Comparison of ENCODE assay signal across 1 cellular context in the genomic region with DNA sequence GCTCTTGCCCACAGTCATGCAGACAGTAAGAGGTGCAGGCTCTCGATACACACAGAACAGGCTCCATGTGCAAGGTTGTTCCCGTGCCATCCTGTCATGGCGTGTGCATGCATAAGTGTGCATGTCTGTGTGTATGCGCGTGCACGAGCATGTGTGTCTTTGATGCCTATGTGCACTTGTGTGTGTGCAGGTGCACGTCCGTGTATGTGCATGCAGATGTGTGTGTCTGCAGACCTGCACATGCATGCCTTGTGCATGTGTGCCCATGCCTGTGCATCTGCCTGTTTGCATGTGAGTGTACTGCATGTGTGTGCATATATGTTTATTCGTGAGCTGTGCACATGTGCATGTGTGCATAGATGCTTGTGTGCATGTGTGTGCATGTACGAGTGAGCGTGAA.
TF ChIP-seq lines count a peak whose summit lies in the region.

No MANE protein-coding gene starts in this region.

TF ChIP-seq in IMR-90, 13 proteins besides CTCF, POLR2A, EP300 and RAD21 (continued from another document):
- TF ChIP-seq MAFK (IDR thresholded peaks at IDR 0.05; ENCODE audit: low read depth, low read length) (no peak), MAZ (IDR thresholded peaks at IDR 0.05; ENCODE audit: borderline replicate concordance, low read depth, low read length) (no peak), CEBPB (IDR thresholded peaks at IDR 0.05; ENCODE audit: low read depth, low read length) (no peak), NFE2L2 (IDR thresholded peaks at IDR 0.05; ENCODE audit: low read depth, low read length) (no peak), SMC3 (IDR thresholded peaks at IDR 0.05; ENCODE audit: low read depth, low read length) (no peak), MXI1 (IDR thresholded peaks at IDR 0.05; ENCODE audit: borderline replicate concordance, low read depth, low read length) (no peak), FOS (IDR thresholded peaks at IDR 0.05; ENCODE audit: low read depth, low read length) (no peak), RCOR1 (IDR thresholded peaks at IDR 0.05; ENCODE audit: insufficient replicate concordance, low read length) (no peak), CHD1 (IDR thresholded peaks at IDR 0.05; ENCODE audit: low read depth, low read length) (no peak)
- TF ChIP-seq, protein P1, sequence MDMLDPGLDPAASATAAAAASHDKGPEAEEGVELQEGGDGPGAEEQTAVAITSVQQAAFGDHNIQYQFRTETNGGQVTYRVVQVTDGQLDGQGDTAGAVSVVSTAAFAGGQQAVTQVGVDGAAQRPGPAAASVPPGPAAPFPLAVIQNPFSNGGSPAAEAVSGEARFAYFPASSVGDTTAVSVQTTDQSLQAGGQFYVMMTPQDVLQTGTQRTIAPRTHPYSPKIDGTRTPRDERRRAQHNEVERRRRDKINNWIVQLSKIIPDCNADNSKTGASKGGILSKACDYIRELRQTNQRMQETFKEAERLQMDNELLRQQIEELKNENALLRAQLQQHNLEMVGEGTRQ (IDR thresholded peaks at IDR 0.05; ENCODE audit: low read depth, low read length): no peak
- TF ChIP-seq, protein P2, sequence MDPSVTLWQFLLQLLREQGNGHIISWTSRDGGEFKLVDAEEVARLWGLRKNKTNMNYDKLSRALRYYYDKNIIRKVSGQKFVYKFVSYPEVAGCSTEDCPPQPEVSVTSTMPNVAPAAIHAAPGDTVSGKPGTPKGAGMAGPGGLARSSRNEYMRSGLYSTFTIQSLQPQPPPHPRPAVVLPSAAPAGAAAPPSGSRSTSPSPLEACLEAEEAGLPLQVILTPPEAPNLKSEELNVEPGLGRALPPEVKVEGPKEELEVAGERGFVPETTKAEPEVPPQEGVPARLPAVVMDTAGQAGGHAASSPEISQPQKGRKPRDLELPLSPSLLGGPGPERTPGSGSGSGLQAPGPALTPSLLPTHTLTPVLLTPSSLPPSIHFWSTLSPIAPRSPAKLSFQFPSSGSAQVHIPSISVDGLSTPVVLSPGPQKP (IDR thresholded peaks at IDR 0.05; ENCODE audit: borderline replicate concordance, low read depth, low read length): no peak
